ENCODE assay signal across 8 cellular contexts in the genomic region with DNA sequence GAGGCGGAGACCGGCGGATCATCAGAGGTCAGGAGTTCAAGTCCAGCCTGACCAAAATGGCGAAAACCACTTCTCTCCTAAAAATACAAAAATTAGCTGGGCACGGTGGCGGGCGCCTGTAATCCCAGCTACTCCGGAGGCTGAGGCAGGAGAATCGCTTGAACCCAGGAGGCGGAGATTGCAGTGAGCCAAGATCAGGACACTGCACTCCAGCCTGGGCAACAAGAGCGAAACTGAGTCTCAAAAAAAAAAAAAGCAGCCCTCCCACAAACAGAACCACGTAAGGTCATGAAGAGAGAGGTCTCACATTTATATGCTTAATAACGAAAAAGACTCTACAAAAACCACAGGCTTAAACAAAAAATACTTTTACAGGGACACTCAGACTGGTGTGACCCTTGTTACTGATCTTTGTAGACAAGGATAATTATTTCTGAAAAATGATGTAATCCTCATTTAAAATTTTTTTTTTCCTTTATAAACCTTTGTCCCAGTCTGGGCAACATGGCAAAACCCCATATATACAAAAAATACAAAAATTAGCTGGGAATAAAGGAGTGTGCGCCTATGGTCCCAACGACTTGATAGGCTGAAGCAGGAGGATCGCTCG. TPM values are rescaled to one million over a fixed set of nuclear protein-coding genes. Genes with fewer than 3 reads are reported as not detected.
DNase-seq lines count a peak whose midpoint lies in the region; ATAC-seq, FAIRE-seq and TF ChIP-seq lines count a peak whose summit lies in the region.

No MANE protein-coding gene starts in this region.

- TF ChIP-seq CTCF in K562 (IDR thresholded peaks at IDR 0.05 in 2 of 3, conservative IDR thresholded peaks at IDR 0.05 in 1 of 3; ENCODE audit: insufficient read depth in 2 of 3, low read depth in 1 of 3, low read length in 3 of 3) (no peak), lower lobe of right lung (IDR thresholded peaks at IDR 0.05) (no peak), tibial artery (IDR thresholded peaks at IDR 0.05) (no peak)

- peak overlapping the region; percentile 77 to 96 for H3K9ac ChIP-seq in K562 (ENCODE audit: insufficient read depth in 1 of 2, low read depth in 2 of 2, low read length in 2 of 2)

- peak overlapping the region; percentile 100 for H3K27ac Mint-ChIP-seq in activated T-cell treated with anti-CD3 and anti-CD28 coated beads, Interleukin-2, amount 50 U/mL, for 24 hours

- WGBS in K562 (ENCODE audit: insufficient coverage, low coverage, missing lambda C conversion rate) = 29% methylated on average over 17 of the region's 17 CpGs

- in situ Hi-C loops in K562 (cut with MboI) = no loop called here

- peaks cover 18% of the 10 kb centered on the region for H3K79me2 ChIP-seq in K562 (ENCODE audit: control insufficient read depth, insufficient read depth, low read length)

- H3K27ac ChIP-seq in K562 (ENCODE audit: extremely low read depth, low read depth, low read length) = peak overlapping the region; percentile 96
- peak overlapping the region; percentile 93 for H3K27ac ChIP-seq in lower lobe of right lung
- H3K27ac ChIP-seq in tibial artery = peak overlapping the region; percentile 82 to 85

- no TSS peak for BruUV-seq in K562 (replicated peaks; lab: Mats Ljungman, UMichigan)

- peak overlapping the region; percentile 83 for H3K4me2 ChIP-seq in K562 (ENCODE audit: insufficient read depth, low read length)

- no peaks in the 10 kb centered on the region for H3K9me3 Mint-ChIP-seq in activated T-cell treated with anti-CD3 and anti-CD28 coated beads, Interleukin-2, amount 50 U/mL, for 24 hours

- H3K36me3 ChIP-seq in K562 (ENCODE audit: control insufficient read depth, insufficient read depth, low read length) = no peaks in the 10 kb centered on the region
- no peaks in the 10 kb centered on the region for H3K36me3 ChIP-seq in lower lobe of right lung
- no peaks in the 10 kb centered on the region for H3K36me3 ChIP-seq in tibial artery

- DNase-seq in activated T-cell treated with anti-CD3 and anti-CD28 coated beads, Interleukin-2, amount 50 U/mL, for 24 hours = no peak
- no peak for DNase-seq in activated T-cell treated with anti-CD3 and anti-CD28 coated beads for 4 hours
- DNase-seq in K562 (ENCODE audit: extremely low read depth in 1 of 4, low spot score in 3 of 4) = no peak
- no peak for DNase-seq in lower lobe of right lung
- DNase-seq in tibial artery = no peak
- DNase-seq in NCI-H1092 (lab: John Stamatoyannopoulos, UW) = no peak

- TF ChIP-seq EP300 in K562 (IDR thresholded peaks at IDR 0.05; ENCODE audit: low read length) = no peak

- H3K4me3 ChIP-seq in K562 = peak overlapping the region; percentile 90
- H3K4me3 ChIP-seq in lower lobe of right lung = peak overlapping the region; percentile 85
- H3K4me3 ChIP-seq in tibial artery = peak overlapping the region; percentile 71 to 81

- no peak for TF ChIP-seq RAD21 in K562 (CRISPR knock-in tag; conservative IDR thresholded peaks at IDR 0.05 in 1 of 2, IDR thresholded peaks at IDR 0.05 in 1 of 2)

- H3K4me3 Mint-ChIP-seq in activated T-cell treated with anti-CD3 and anti-CD28 coated beads, Interleukin-2, amount 50 U/mL, for 24 hours = peak overlapping the region; percentile 93

- H4K20me1 ChIP-seq in K562 (replicated peaks; ENCODE audit: control insufficient read depth, insufficient read depth, low read length) = peaks cover 11% of the 10 kb centered on the region

- no peaks in the 10 kb centered on the region for H3K9me1 ChIP-seq in K562 (ENCODE audit: control insufficient read depth, insufficient read depth, low read length)

- H3K4me1 ChIP-seq in K562 (replicated peaks in 1 of 2; ENCODE audit: control insufficient read depth in 2 of 2, insufficient read depth in 2 of 2, low read length in 2 of 2) (peaks cover 11 to 29% of the 10 kb centered on the region in 2 experiments), lower lobe of right lung (peaks cover 27% of the 10 kb centered on the region), tibial artery (peaks cover 0 to 26% (median 22%) of the 10 kb centered on the region in 4 donors)

- no peaks in the 10 kb centered on the region for H3K27me3 Mint-ChIP-seq in activated T-cell treated with anti-CD3 and anti-CD28 coated beads, Interleukin-2, amount 50 U/mL, for 24 hours

- intact Hi-C loops in K562 (cut with micrococcal nuclease) (no loop called here), lower lobe of right lung (cut with DNase I) (no loop called here), tibial artery (cut with DNase I; ENCODE audit: low total_unique reads) (no loop called here)

- POLR2A ChIA-PET in K562 (lab: Yijun Ruan, JAX) = no interaction called here

- peak overlapping the region; percentile 96 for H2AFZ ChIP-seq in K562 (ENCODE audit: low read depth, low read length)

- H3K4me1 Mint-ChIP-seq in activated T-cell treated with anti-CD3 and anti-CD28 coated beads, Interleukin-2, amount 50 U/mL, for 24 hours (ENCODE audit: low read depth) = peaks cover 42% of the 10 kb centered on the region

- FAIRE-seq in K562 (lab: Jason Lieb, UNC) = no peak

- peaks cover 28% of the 10 kb centered on the region for H3K36me3 Mint-ChIP-seq in activated T-cell treated with anti-CD3 and anti-CD28 coated beads, Interleukin-2, amount 50 U/mL, for 24 hours (ENCODE audit: low read depth)

- TF ChIP-seq POLR2A in K562 (conservative IDR thresholded peaks at IDR 0.05) = no peak

- no peaks in the 10 kb centered on the region for H3K9me3 ChIP-seq in K562 (replicated peaks; ENCODE audit: control insufficient read depth, insufficient read depth, low read depth, low read length)
- no peaks in the 10 kb centered on the region for H3K9me3 ChIP-seq in lower lobe of right lung
- no peaks in the 10 kb centered on the region for H3K9me3 ChIP-seq in tibial artery

- ATAC-seq in K562 (no peak), lower lobe of right lung (no peak), HG02678 (IDR thresholded peaks at IDR 0.05; ENCODE audit: unreplicated experiment) (no peak), GM21360 (IDR thresholded peaks at IDR 0.05; ENCODE audit: unreplicated experiment) (no peak)

- H3K27me3 ChIP-seq in K562 (ENCODE audit: control insufficient read depth in 2 of 2, insufficient read depth in 2 of 2, low read length in 2 of 2) = no peaks in the 10 kb centered on the region
- H3K27me3 ChIP-seq in lower lobe of right lung (ENCODE audit: low read depth) = no peaks in the 10 kb centered on the region
- H3K27me3 ChIP-seq in tibial artery = no peaks in the 10 kb centered on the region

- CTCF ChIA-PET in K562 (lab: Yijun Ruan, JAX; ENCODE audit: low intra/inter-chr PET ratio) = no interaction called here

RNA-seq across cellular contexts. Expression of a gene that starts 0.9 kb away (rescaled TPM):
- total RNA-seq in K562 (2011; cell fraction: chromatin; rRNA removed; ENCODE audit: low replicate concordance) = 62.3 and 82.9 TPM in 2 replicates
- total RNA-seq in K562 (2011; cell fraction: nucleolus; rRNA removed) = 40.1 and 43.2 TPM in 2 replicates
- total RNA-seq in K562 (2011; cell fraction: nucleoplasm; rRNA removed) = 32.5 and 41.6 TPM in 2 replicates
- 6.5 and 8.6 TPM in 2 replicates for total RNA-seq in K562 (2014; rRNA removed)
- 11.2 and 13.5 TPM in 2 replicates for total RNA-seq in K562 (2014; rRNA removed; fragmentation: Illumina TruSeq; extraction: Trizol)
- 10.2 and 11.2 TPM in 2 replicates for total RNA-seq in K562 (2015; rRNA removed; fragmentation: Illumina TruSeq; extraction: Trizol)
- 6.7 and 6.8 TPM in 2 replicates for total RNA-seq in K562 (2021)
- 12.3 and 14.5 TPM in 2 replicates for polyA plus RNA-seq in K562 (2011; rRNA removed)
- polyA plus RNA-seq in K562 (2011; cell fraction: cytosol; rRNA removed) = 4.5 and 6.9 TPM in 2 replicates
- 11.2 and 12.3 TPM in 2 replicates for polyA plus RNA-seq in K562 (2011; cell fraction: nucleus; rRNA removed)
- polyA plus RNA-seq in K562 (2012) = 5.9 and 14.5 TPM in 2 replicates
- polyA plus RNA-seq in K562 (2014; fragmentation: Illumina TruSeq; extraction: Trizol) = 7.7 and 10.7 TPM in 2 replicates
- polyA plus RNA-seq in K562 (2014; fragmentation: Nextera tagmentation; extraction: Ambion mirVana) = 1 to 10 TPM; 4.3 to 4.9 TPM
- 8.1 and 8.2 TPM in 2 replicates for polyA plus RNA-seq in K562 (2014; rRNA removed)
- polyA minus RNA-seq in K562 (2011; rRNA and poly(A)+ RNA removed) = 22.6 and 25.0 TPM in 2 replicates
- 3.2 and 4.4 TPM in 2 replicates for polyA minus RNA-seq in K562 (2011; cell fraction: cytosol; rRNA and poly(A)+ RNA removed)
- polyA minus RNA-seq in K562 (2011; cell fraction: nucleus; rRNA and poly(A)+ RNA removed) = 5.4 and 7.1 TPM in 2 replicates
- total RNA-seq in lower lobe of right lung = 5.3 TPM

RNA-seq across cellular contexts. Expression of a gene that starts 31.7 kb away (rescaled TPM):
- total RNA-seq in K562 (2011; cell fraction: chromatin; rRNA removed; ENCODE audit: low replicate concordance) = 5.1 and 7.6 TPM in 2 replicates
- total RNA-seq in K562 (2011; cell fraction: nucleolus; rRNA removed) = 5.1 and 5.5 TPM in 2 replicates
- 2.7 and 4.5 TPM in 2 replicates for total RNA-seq in K562 (2011; cell fraction: nucleoplasm; rRNA removed)
- total RNA-seq in K562 (2014; rRNA removed) = 3.3 and 6.1 TPM in 2 replicates
- 1.1 and 1.2 TPM in 2 replicates for total RNA-seq in K562 (2014; rRNA removed; fragmentation: Illumina TruSeq; extraction: Trizol)
- total RNA-seq in K562 (2015; rRNA removed; fragmentation: Illumina TruSeq; extraction: Trizol) = 3.4 and 3.5 TPM in 2 replicates
- 1.8 TPM in 2 replicates for total RNA-seq in K562 (2021)
- 3.3 and 3.5 TPM in 2 replicates for polyA plus RNA-seq in K562 (2011; rRNA removed)
- 3.0 TPM in 2 replicates for polyA plus RNA-seq in K562 (2011; cell fraction: cytosol; rRNA removed)
- polyA plus RNA-seq in K562 (2011; cell fraction: nucleus; rRNA removed) = 6.5 and 7.6 TPM in 2 replicates
- polyA plus RNA-seq in K562 (2012) = 2.3 and 10.0 TPM in 2 replicates
- polyA plus RNA-seq in K562 (2014; fragmentation: Illumina TruSeq; extraction: Trizol) = 1.8 and 3.1 TPM in 2 replicates
- 1 to 10 TPM; 1.2 to 1.5 TPM for polyA plus RNA-seq in K562 (2014; fragmentation: Nextera tagmentation; extraction: Ambion mirVana)
- 2.5 and 4.4 TPM in 2 replicates for polyA plus RNA-seq in K562 (2014; rRNA removed)
- polyA minus RNA-seq in K562 (2011; rRNA and poly(A)+ RNA removed) = 0.70 and 0.78 TPM in 2 replicates
- 1.1 TPM in 1 of 2 replicates, not detected in the other for polyA minus RNA-seq in K562 (2011; cell fraction: cytosol; rRNA and poly(A)+ RNA removed)
- polyA minus RNA-seq in K562 (2011; cell fraction: nucleus; rRNA and poly(A)+ RNA removed) = 0.94 and 2.4 TPM in 2 replicates
- 4.2 TPM for total RNA-seq in lower lobe of right lung

RNA-seq across cellular contexts. Expression of a gene that starts 45.0 kb away (rescaled TPM):
- total RNA-seq in K562 (2011; cell fraction: chromatin; rRNA removed; ENCODE audit: low replicate concordance) = 13.0 and 27.0 TPM in 2 replicates
- total RNA-seq in K562 (2011; cell fraction: nucleolus; rRNA removed) = 9.3 and 12.1 TPM in 2 replicates
- 10.5 and 12.5 TPM in 2 replicates for total RNA-seq in K562 (2011; cell fraction: nucleoplasm; rRNA removed)
- 7.3 and 8.5 TPM in 2 replicates for total RNA-seq in K562 (2014; rRNA removed)
- total RNA-seq in K562 (2014; rRNA removed; fragmentation: Illumina TruSeq; extraction: Trizol) = 13.4 and 13.5 TPM in 2 replicates
- total RNA-seq in K562 (2015; rRNA removed; fragmentation: Illumina TruSeq; extraction: Trizol) = 10.8 and 11.5 TPM in 2 replicates
- total RNA-seq in K562 (2021) = 7.7 and 7.8 TPM in 2 replicates
- 10.8 and 12.8 TPM in 2 replicates for polyA plus RNA-seq in K562 (2011; rRNA removed)
- 4.9 and 6.9 TPM in 2 replicates for polyA plus RNA-seq in K562 (2011; cell fraction: cytosol; rRNA removed)
- 10.0 and 11.7 TPM in 2 replicates for polyA plus RNA-seq in K562 (2011; cell fraction: nucleus; rRNA removed)
- 6.3 and 8.0 TPM in 2 replicates for polyA plus RNA-seq in K562 (2012)
- polyA plus RNA-seq in K562 (2014; fragmentation: Illumina TruSeq; extraction: Trizol) = 9.6 and 11.9 TPM in 2 replicates
- polyA plus RNA-seq in K562 (2014; fragmentation: Nextera tagmentation; extraction: Ambion mirVana) = 1 to 10 TPM; 3.9 to 6.2 TPM
- polyA plus RNA-seq in K562 (2014; rRNA removed) = 7.0 and 7.7 TPM in 2 replicates
- polyA minus RNA-seq in K562 (2011; rRNA and poly(A)+ RNA removed) = 18.7 and 20.8 TPM in 2 replicates
- 4.1 and 6.6 TPM in 2 replicates for polyA minus RNA-seq in K562 (2011; cell fraction: cytosol; rRNA and poly(A)+ RNA removed)
- polyA minus RNA-seq in K562 (2011; cell fraction: nucleus; rRNA and poly(A)+ RNA removed) = 3.0 and 7.1 TPM in 2 replicates
- total RNA-seq in lower lobe of right lung = 5.1 TPM
